27 cellular contexts compared by ENCODE assay signal in genomic region chr22:46465348-46465725, GRCh38.
DNase-seq lines count a peak whose midpoint lies in the region; ATAC-seq, FAIRE-seq and TF ChIP-seq lines count a peak whose summit lies in the region.
"Had no signal": no experiment of that assay in that cellular context is flagged by ENCODE, and none has a peak within 500 bp of the region (broad histone marks: within the 10 kb centered on the region; RNA-seq: fewer than 3 reads in every experiment).

No MANE protein-coding gene starts in this region.

- WGBS in lung, 2 donors = 51 to 56% methylated on average over 11 of the region's 11 CpGs

- H3K36me3 ChIP-seq in cardiac muscle cell (no peaks in the 10 kb centered on the region), lung (ENCODE audit: control insufficient read depth in 2 of 2, insufficient read depth in 2 of 2, low read length in 2 of 2) (peaks cover 0 to 5% of the 10 kb centered on the region in 2 donors), upper lobe of right lung (no peaks in the 10 kb centered on the region)

- no peak for DNase-seq in Right ventricle myocardium inferior (ENCODE audit: missing footprints)
- DNase-seq in cardiac septum (ENCODE audit: low spot score) = no peak
- peak in 1 of 2 donors; percentile 52 for DNase-seq in cardiac muscle cell (ENCODE audit: low read depth in 1 of 2, low spot score in 1 of 2)
- peak; percentile 41 for DNase-seq in lung (ENCODE audit: low spot score)
- DNase-seq in upper lobe of right lung = peak; percentile 80
- DNase-seq in stimulated activated CD4-positive, alpha-beta T cell treated with anti-CD3 and anti-CD28 coated beads, Interleukin-15, amount 100 ng/mL, for 24 hours = no peak
- DNase-seq in HTR-8/SVneo (ENCODE audit: insufficient read length, low spot score) = no peak
- DNase-seq: activated CD4-positive, alpha-beta T cell treated with anti-CD3 and anti-CD28 coated beads for 48 hours; activated naive CD4-positive, alpha-beta T cell; activated T-cell treated with anti-CD3 and anti-CD28 coated beads, Interleukin-2, amount 50 U/mL, for 48 hours; COR-L47; effector memory CD4-positive, alpha-beta T cell; EL; HCEC 1CT; immature natural killer cell; NCI-H1092 treated with DMSO at 0.1 percent for 48 hours; NCI-H2081; NK-92 treated with Interleukin-12 subunit alpha and Interleukin-12 subunit beta, amount 100 ng/mL, for 24 hours; stimulated activated CD4-positive, alpha-beta T cell treated with anti-CD3 and anti-CD28 coated beads, Interleukin-2, amount 100 ng/mL, for 24 hours; T-helper 1 cell had no signal

- H3K27me3 ChIP-seq in cardiac muscle cell (no peaks in the 10 kb centered on the region), lung (ENCODE audit: control insufficient read depth, insufficient read depth) (no peaks in the 10 kb centered on the region), upper lobe of right lung (no peaks in the 10 kb centered on the region)
- H3K27me3 ChIP-seq: body of pancreas, hepatocyte had no signal

- peak; percentile 67 for ATAC-seq in Right ventricle myocardium inferior
- no peak for ATAC-seq in lung (ENCODE audit: insufficient read depth, low FRiP score)
- ATAC-seq in upper lobe of right lung = peak; percentile 48
- ATAC-seq in GM21619 (IDR thresholded peaks at IDR 0.05; ENCODE audit: unreplicated experiment) = no peak
- ATAC-seq: body of pancreas had no signal

- H3K4me1 ChIP-seq in cardiac muscle cell (ENCODE audit: low read depth) (peaks cover 20% of the 10 kb centered on the region), lung (ENCODE audit: control insufficient read depth in 2 of 2, insufficient read depth in 2 of 2, low read length in 2 of 2) (no peaks in the 10 kb centered on the region), upper lobe of right lung (peaks cover 14% of the 10 kb centered on the region)
- H3K4me1 ChIP-seq: body of pancreas had no signal

- FAIRE-seq in HTR-8/SVneo (lab: Jason Lieb, UNC) = no peak
- FAIRE-seq: A549, colon had no signal

- H3K4me3 ChIP-seq in cardiac muscle cell = no peak overlapping the region
- no peak overlapping the region for H3K4me3 ChIP-seq in lung
- H3K4me3 ChIP-seq in upper lobe of right lung = no peak overlapping the region
- H3K4me3 ChIP-seq: A549, body of pancreas, hepatocyte, skin epidermis had no signal

- H3K9me3 ChIP-seq in cardiac muscle cell (ENCODE audit: low read depth) (no peaks in the 10 kb centered on the region), lung (ENCODE audit: control insufficient read depth in 2 of 2, insufficient read depth in 1 of 2, low read length in 1 of 2) (no peaks in the 10 kb centered on the region), upper lobe of right lung (no peaks in the 10 kb centered on the region)
- H3K9me3 ChIP-seq: A549, body of pancreas had no signal

- intact Hi-C loops in Right ventricle myocardium inferior (cut with DNase I) = no loop called here
- intact Hi-C loops in cardiac septum (cut with DNase I) = no loop called here
- intact Hi-C loops in upper lobe of right lung (cut with DNase I) = no loop called here

- TF ChIP-seq CTCF in cardiac muscle cell (IDR thresholded peaks at IDR 0.05; ENCODE audit: low read depth, low read length) (no peak), lung (IDR thresholded peaks at IDR 0.05; ENCODE audit: control extremely low read depth, extremely low read depth) (no peak), upper lobe of right lung (IDR thresholded peaks at IDR 0.05) (no peak)

- peak overlapping the region; percentile 50 for H3K27ac ChIP-seq in cardiac muscle cell
- peak overlapping the region in 1 of 2 donors; percentile 66 for H3K27ac ChIP-seq in lung (ENCODE audit: low read depth in 1 of 2, low read length in 1 of 2)
- H3K27ac ChIP-seq in upper lobe of right lung = peak overlapping the region; percentile 17
- H3K27ac ChIP-seq: body of pancreas, hepatocyte, HL-60, skin epidermis had no signal

Comparison
In these comparisons a context has a peak if more than half of its experiments do, and no peak if none do; other contexts are left out.
1. ATAC-seq: peak in Right ventricle myocardium inferior (single experiment) and upper lobe of right lung (single experiment); none in lung (single experiment) and GM21619 (single experiment).
2. DNase-seq: peak in lung (single experiment) and upper lobe of right lung (single experiment); none in Right ventricle myocardium inferior (single experiment), cardiac septum (single experiment), stimulated activated CD4-positive, alpha-beta T cell treated with anti-CD3 and anti-CD28 coated beads, Interleukin-15, amount 100 ng/mL, for 24 hours (single experiment) and HTR-8/SVneo (single experiment).